8 cellular contexts compared by ENCODE assay signal in genomic region chr3:20039765-20040475, GRCh38. TPM values are rescaled to one million over a fixed set of nuclear protein-coding genes. Genes with fewer than 3 reads are reported as not detected.
A peak's percentile ranks its signal among the peaks of the same experiment; 100 is the strongest.
DNase-seq lines count a peak whose midpoint lies in the region; ATAC-seq and TF ChIP-seq lines count a peak whose summit lies in the region.

Gene KAT2B, plus strand, starts transcription at chr3:20040446. Its CDS starts 32 bp downstream, at chr3:20040478.

- H3K4me3 Mint-ChIP-seq in glutamatergic neuron (ENCODE audit: unreplicated experiment): peak within 1 kb of the TSS; percentile 94

- peaks cover 11% of the 10 kb centered on the region for H3F3A ChIP-seq in SK-N-SH (replicated peaks; ENCODE audit: insufficient read depth)

- H3K9me2 ChIP-seq in SK-N-SH: no peaks in the 10 kb centered on the region

- peak within 1 kb of the TSS in 1 of 2 experiments; percentile 89; a peak in 3 of 4 replicates for H3K27ac ChIP-seq in SK-N-SH (ENCODE audit: low read depth in 2 of 2, low read length in 1 of 2)
- H3K27ac ChIP-seq in ovary: peak within 1 kb of the TSS; percentile 97 to 99
- peak within 1 kb of the TSS; percentile 97 to 98 for H3K27ac ChIP-seq in tibial artery

- peak; percentile 19; the same call in 1 of the 2 replicates for TF ChIP-seq RAD21 in SK-N-SH (IDR thresholded peaks at IDR 0.05; ENCODE audit: low read length)

- peak; percentile 70 for DNase-seq in EL
- peak; percentile 80 for DNase-seq in KBM-7
- DNase-seq in SK-N-SH: peak; percentile 92
- DNase-seq in activated naive CD4-positive, alpha-beta T cell treated with anti-CD3 and anti-CD28 coated beads, Interleukin-2, amount 50 U/mL, for 72 hours (ENCODE audit: low spot score in 2 of 2): peak; percentile 79 to 84
- peak; percentile 83 for DNase-seq in glutamatergic neuron
- peak; percentile 84 to 89 (median 87) for DNase-seq in ovary
- DNase-seq in tibial artery: peak; percentile 76 to 89

- H3K4me3 ChIP-seq in SK-N-SH (ENCODE audit: low read depth in 2 of 2, low read length in 1 of 2) (peak within 1 kb of the TSS; percentile 77 to 88), ovary (peak within 1 kb of the TSS; percentile 70), tibial artery (peak within 1 kb of the TSS; percentile 72 to 88)

- H3K79me2 ChIP-seq in SK-N-SH (ENCODE audit: insufficient read depth): no peaks in the 10 kb centered on the region

- no peaks in the 10 kb centered on the region for H3K9me3 Mint-ChIP-seq in activated naive CD4-positive, alpha-beta T cell treated with anti-CD3 and anti-CD28 coated beads, Interleukin-2, amount 50 U/mL, for 72 hours
- H3K9me3 Mint-ChIP-seq in glutamatergic neuron (ENCODE audit: unreplicated experiment): peaks cover 15% of the 10 kb centered on the region

- H3K9ac ChIP-seq in SK-N-SH: peak within 1 kb of the TSS; percentile 60; the same call in 1 of the 2 replicates

- H3K36me3 ChIP-seq in SK-N-SH (replicated peaks in 1 of 2; ENCODE audit: control insufficient read depth in 1 of 2, insufficient read depth in 2 of 2, low read length in 1 of 2) (no peaks in the 10 kb centered on the region), ovary (no peaks in the 10 kb centered on the region), tibial artery (no peaks in the 10 kb centered on the region)

- TF ChIP-seq CTCF in SK-N-SH (IDR thresholded peaks at IDR 0.05) (peak; percentile 64), glutamatergic neuron (IDR thresholded peaks at IDR 0.05; ENCODE audit: partially characterized antibody, unreplicated experiment) (peak; percentile 90), ovary (IDR thresholded peaks at IDR 0.05) (peak; percentile 60 to 69 (median 67)), tibial artery (IDR thresholded peaks at IDR 0.05) (peak; percentile 56 to 83)

- TF ChIP-seq EP300 in SK-N-SH (IDR thresholded peaks at IDR 0.05; ENCODE audit: borderline replicate concordance in 1 of 2, low read depth in 1 of 2, low read length in 1 of 2) (0 out of 4 replicates have a peak, but pooled peaks of 1 of the 2 experiments have one; percentile 15), ovary (IDR thresholded peaks at IDR 0.05) (no peak)

- 4% methylated on average over 10 of the region's 66 CpGs for WGBS in SK-N-SH (ENCODE audit: low lambda C conversion rate)
- whole genome bisulfite sequencing in ovary, 3 donors: 0 to 1% (median 0%) methylated on average over 35 to 47 of the region's 66 CpGs

- peaks cover 0 to 14% of the 10 kb centered on the region in 2 donors for H3K36me3 Mint-ChIP-seq in activated naive CD4-positive, alpha-beta T cell treated with anti-CD3 and anti-CD28 coated beads, Interleukin-2, amount 50 U/mL, for 72 hours
- no peaks in the 10 kb centered on the region for H3K36me3 Mint-ChIP-seq in glutamatergic neuron (ENCODE audit: unreplicated experiment)

- H3K27me3 ChIP-seq in SK-N-SH (ENCODE audit: insufficient read depth): no peaks in the 10 kb centered on the region
- H3K27me3 ChIP-seq in ovary: no peaks in the 10 kb centered on the region
- no peaks in the 10 kb centered on the region for H3K27me3 ChIP-seq in tibial artery

- in situ Hi-C loops in KBM-7 (cut with MboI; ENCODE audit: low pct_unique_long_range_greater_than_20kb, low sequenced_read_pairs): no loop called here

- TF ChIP-seq POLR2A in ovary (IDR thresholded peaks at IDR 0.05): peak; percentile 24

- POLR2A ChIA-PET in SK-N-SH (lab: Yijun Ruan, JAX): no interaction called here

- H3K9me3 ChIP-seq in SK-N-SH: no peaks in the 10 kb centered on the region
- no peaks in the 10 kb centered on the region for H3K9me3 ChIP-seq in ovary
- H3K9me3 ChIP-seq in tibial artery: no peaks in the 10 kb centered on the region

- peak within 1 kb of the TSS; percentile 80 for H3K4me2 ChIP-seq in SK-N-SH

- H3K4me1 Mint-ChIP-seq in glutamatergic neuron (ENCODE audit: low read depth, unreplicated experiment): peaks cover 12% of the 10 kb centered on the region

- peaks cover 5% of the 10 kb centered on the region; the same call in 1 of the 2 replicates for H4K20me1 ChIP-seq in SK-N-SH (ENCODE audit: insufficient read depth)

- intact Hi-C loops in ovary (cut with DNase I) (loop anchor here in 3 of 4 donors (1.0 to 10.0 kb wide), 5 partner anchors 93 to 147 kb away; partner anchors contain the start of genes RAB5A (in 3 of the 3) and SGO1 (in 2 of the 3)), tibial artery (cut with DNase I; ENCODE audit: low total_unique reads) (loop anchor here (5.0 to 10.0 kb wide), 3 partner anchors 55 to 147 kb away; partner anchors contain the start of genes RAB5A and SGO1)

- H3K4me1 ChIP-seq in SK-N-SH (ENCODE audit: control insufficient read depth in 1 of 2, insufficient read depth in 2 of 2, low read depth in 1 of 2, low read length in 1 of 2): peaks cover 5 to 21% of the 10 kb centered on the region in 2 experiments; a peak in 2 of 4 replicates
- H3K4me1 ChIP-seq in ovary (ENCODE audit: insufficient read depth): peaks cover 6% of the 10 kb centered on the region
- peaks cover 4 to 42% (median 27%) of the 10 kb centered on the region in 4 donors for H3K4me1 ChIP-seq in tibial artery

- CTCF ChIA-PET in SK-N-SH (lab: Yijun Ruan, JAX): interaction anchor here (0.5 to 1.8 kb wide), 9 partner anchors 10 to 1848 kb away, joined by 3 to 4 read pairs (median 3); no protein-coding TSS in a partner anchor

- H3K27ac Mint-ChIP-seq in activated naive CD4-positive, alpha-beta T cell treated with anti-CD3 and anti-CD28 coated beads, Interleukin-2, amount 50 U/mL, for 72 hours: peak within 1 kb of the TSS; percentile 91 to 93
- peak within 1 kb of the TSS; percentile 93 for H3K27ac Mint-ChIP-seq in glutamatergic neuron (ENCODE audit: unreplicated experiment)

- H2AFZ ChIP-seq in SK-N-SH (ENCODE audit: low read depth): peak within 1 kb of the TSS; percentile 90

- H3K27me3 Mint-ChIP-seq in glutamatergic neuron (ENCODE audit: unreplicated experiment): peaks cover 12% of the 10 kb centered on the region

- peak; percentile 52 for ATAC-seq in GM21528 (IDR thresholded peaks at IDR 0.05; ENCODE audit: low FRiP score, unreplicated experiment)
- ATAC-seq in activated naive CD4-positive, alpha-beta T cell treated with anti-CD3 and anti-CD28 coated beads, Interleukin-2, amount 50 U/mL, for 72 hours: peak; percentile 72 to 81

TF ChIP-seq in SK-N-SH, 30 proteins besides CTCF, POLR2A, EP300 and RAD21:
- TF ChIP-seq NFIC (IDR thresholded peaks at IDR 0.05; ENCODE audit: borderline replicate concordance): no peak
- no peak for TF ChIP-seq FOSL2 (IDR thresholded peaks at IDR 0.05; ENCODE audit: borderline replicate concordance, low read depth)
- TF ChIP-seq GATA2 (CRISPR knock-in tag; IDR thresholded peaks at IDR 0.05): no peak
- TF ChIP-seq SIN3A (IDR thresholded peaks at IDR 0.05; ENCODE audit: borderline replicate concordance, low read depth, low read length): 0 out of 2 replicates have a peak, but pooled peaks have one; percentile 36
- TF ChIP-seq EZH2phosphoT487 (IDR thresholded peaks at IDR 0.05; ENCODE audit: borderline replicate concordance, low read depth): no peak
- peak; percentile 31; the same call in 1 of the 2 replicates for TF ChIP-seq SMC3 (IDR thresholded peaks at IDR 0.05; ENCODE audit: low read depth, low read length)
- peak; percentile 36; the same call in 1 of the 2 replicates for TF ChIP-seq MXI1 (IDR thresholded peaks at IDR 0.05; ENCODE audit: low read depth, low read length)

RNA-seq across cellular contexts. Expression of gene KAT2B, which starts in this region (rescaled TPM):
- 2.1 and 2.8 TPM in 2 replicates for polyA plus RNA-seq in SK-N-SH (2012; rRNA removed)
- polyA plus RNA-seq in SK-N-SH (2012; cell fraction: cytosol; rRNA removed): 3.1 and 3.4 TPM in 2 replicates
- polyA plus RNA-seq in SK-N-SH (2012; cell fraction: nucleus; rRNA removed): 1.5 and 3.0 TPM in 2 replicates
- total RNA-seq in activated naive CD4-positive, alpha-beta T cell treated with anti-CD3 and anti-CD28 coated beads, Interleukin-2, amount 50 U/mL, for 72 hours: 10 to 100 TPM; 19.6 to 27.3 TPM
- 13.6 TPM for total RNA-seq in glutamatergic neuron (ENCODE audit: unreplicated experiment)
- total RNA-seq in ovary: 10 to 100 TPM; 31.4 to 49.3 (median 36.9) TPM
- polyA plus RNA-seq in ovary: 10 to 100 TPM; 15.1 to 26.1 TPM
